In the genomic region with DNA sequence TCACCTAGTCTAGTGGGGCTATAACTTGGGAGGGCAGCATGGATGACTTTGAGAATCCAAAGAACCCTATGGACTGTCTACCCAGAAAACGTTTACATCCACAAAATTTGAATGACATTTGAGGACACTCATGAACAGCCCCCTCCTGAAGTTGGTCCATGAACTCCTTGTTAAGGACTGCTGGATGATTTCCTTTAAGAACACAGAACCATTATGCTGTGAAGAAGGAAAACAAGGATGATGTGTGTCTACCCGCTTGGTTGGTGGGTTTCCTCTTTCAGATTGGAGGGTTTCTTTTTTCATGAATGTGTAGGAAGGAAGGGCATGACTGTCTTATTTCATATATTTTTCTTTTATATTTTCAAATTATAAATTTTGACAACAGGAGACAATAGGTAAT, we compare ENCODE assay signal across 28 cellular contexts. TPM values are rescaled to one million over a fixed set of nuclear protein-coding genes. Genes with fewer than 3 reads are reported as not detected.
DNase-seq lines count a peak whose midpoint lies in the region; ATAC-seq and TF ChIP-seq lines count a peak whose summit lies in the region.
"Had no signal": no experiment of that assay in that cellular context is flagged by ENCODE, and none has a peak within 500 bp of the region (broad histone marks: within the 10 kb centered on the region; RNA-seq: fewer than 3 reads in every experiment).

No MANE protein-coding gene starts in this region.

- H3K27ac Mint-ChIP-seq in activated CD4-positive, alpha-beta T cell treated with anti-CD3 and anti-CD28 coated beads for 36 hours: peak overlapping the region; percentile 74
- H3K27ac Mint-ChIP-seq in CD4-positive, alpha-beta T cell: peak overlapping the region; percentile 16
- peak overlapping the region; percentile 46 for H3K27ac Mint-ChIP-seq in central memory CD8-positive, alpha-beta T cell (ENCODE audit: low read depth)
- H3K27ac Mint-ChIP-seq: mesothelial cell of epicardium; stimulated activated effector memory CD8-positive, alpha-beta T cell treated with anti-CD3 and anti-CD28 coated beads, Interleukin-12 subunit alpha, Interleukin-12 subunit beta, amount 100 ng/mL, for 72 hours had no signal

- POLR2A ChIA-PET in activated CD4-positive, alpha-beta T cell treated with anti-CD3 and anti-CD28 coated beads for 36 hours (lab: Charles Lee): interaction anchor here (0.6 kb wide), 1 partner anchor 117 kb away, joined by 7 read pairs; no protein-coding TSS in a partner anchor
- POLR2A ChIA-PET in CD4-positive, alpha-beta T cell (lab: Charles Lee): interaction anchor here (1.7 kb wide), 1 partner anchor 21 kb away, joined by 4 read pairs; no protein-coding TSS in a partner anchor
- POLR2A ChIA-PET in OCI-LY7 (lab: Charles Lee): interaction anchor here (0.8 to 12.2 kb wide), 4 partner anchors 10 to 58 kb away, joined by 3 to 284 read pairs (median 148); a partner anchor contains a TSS

- peak overlapping the region; percentile 17 for H3K4me3 ChIP-seq in OCI-LY7 (ENCODE audit: low read depth, low read length, poor library complexity, severe bottlenecking)
- H3K4me3 ChIP-seq in psoas muscle: no peak overlapping the region
- H3K4me3 ChIP-seq in thyroid gland (replicated peaks in 1 of 3): no peak overlapping the region
- H3K4me3 ChIP-seq in esophagus squamous epithelium: no peak overlapping the region
- H3K4me3 ChIP-seq: left ventricle myocardium inferior, SJSA1, spleen, thoracic aorta had no signal

- H3K9me3 Mint-ChIP-seq in activated CD4-positive, alpha-beta T cell treated with anti-CD3 and anti-CD28 coated beads for 36 hours (ENCODE audit: low read depth): no peaks in the 10 kb centered on the region
- no peaks in the 10 kb centered on the region for H3K9me3 Mint-ChIP-seq in CD4-positive, alpha-beta T cell
- H3K9me3 Mint-ChIP-seq in central memory CD8-positive, alpha-beta T cell: no peaks in the 10 kb centered on the region
- H3K9me3 Mint-ChIP-seq: mesothelial cell of epicardium; naive thymus-derived CD8-positive, alpha-beta T cell; stimulated activated effector memory CD8-positive, alpha-beta T cell treated with anti-CD3 and anti-CD28 coated beads, Interleukin-12 subunit alpha, Interleukin-12 subunit beta, amount 100 ng/mL, for 72 hours had no signal

- no peak overlapping the region for H3K4me3 Mint-ChIP-seq in activated CD4-positive, alpha-beta T cell treated with anti-CD3 and anti-CD28 coated beads for 36 hours
- H3K4me3 Mint-ChIP-seq in CD4-positive, alpha-beta T cell: no peak overlapping the region
- no peak overlapping the region for H3K4me3 Mint-ChIP-seq in central memory CD8-positive, alpha-beta T cell
- H3K4me3 Mint-ChIP-seq: mesothelial cell of epicardium; naive thymus-derived CD8-positive, alpha-beta T cell; stimulated activated effector memory CD8-positive, alpha-beta T cell treated with anti-CD3 and anti-CD28 coated beads, Interleukin-12 subunit alpha, Interleukin-12 subunit beta, amount 100 ng/mL, for 72 hours had no signal

- H3K27ac ChIP-seq in CD4-positive, alpha-beta T cell (ENCODE audit: low read depth, low read length): no peak overlapping the region
- H3K27ac ChIP-seq in OCI-LY7 (ENCODE audit: low read depth, low read length, poor library complexity, severe bottlenecking): peak overlapping the region; percentile 97
- no peak overlapping the region for H3K27ac ChIP-seq in psoas muscle
- H3K27ac ChIP-seq in thyroid gland: no peak overlapping the region
- H3K27ac ChIP-seq in esophagus squamous epithelium: no peak overlapping the region
- H3K27ac ChIP-seq: 22Rv1, left ventricle myocardium inferior, SJSA1, thoracic aorta had no signal

- peak overlapping the region; percentile 7; the same call in 1 of the 2 replicates for H2AFZ ChIP-seq in OCI-LY7 (ENCODE audit: low read length)

- intact Hi-C loops in activated CD4-positive, alpha-beta T cell treated with anti-CD3 and anti-CD28 coated beads for 36 hours (cut with DNase I, micrococcal nuclease): no loop called here
- intact Hi-C loops in CD4-positive, alpha-beta T cell (cut with DNase I, micrococcal nuclease): no loop called here
- intact Hi-C loops in OCI-LY7 (cut with micrococcal nuclease; ENCODE audit: unreplicated experiment): loop anchor here (2.0 to 10.0 kb wide), 6 partner anchors 17 to 1307 kb away; no protein-coding TSS in a partner anchor
- intact Hi-C loops in psoas muscle (cut with DNase I): no loop called here
- intact Hi-C loops in thyroid gland (cut with DNase I): no loop called here
- intact Hi-C loops in esophagus squamous epithelium (cut with DNase I): no loop called here

- H3K36me3 ChIP-seq in OCI-LY7 (ENCODE audit: insufficient read depth, low read length): peaks cover 40% of the 10 kb centered on the region; the same call in 1 of the 2 replicates
- H3K36me3 ChIP-seq in psoas muscle (ENCODE audit: insufficient read depth in 1 of 2, low read depth in 1 of 2): no peaks in the 10 kb centered on the region
- no peaks in the 10 kb centered on the region for H3K36me3 ChIP-seq in thyroid gland
- H3K36me3 ChIP-seq in esophagus squamous epithelium: peaks cover 0 to 27% (median 0%) of the 10 kb centered on the region in 3 donors
- H3K36me3 ChIP-seq: left ventricle myocardium inferior, thoracic aorta had no signal

- H3K4me2 ChIP-seq in OCI-LY7 (ENCODE audit: low read length): peak overlapping the region; percentile 59

- WGBS in psoas muscle, 3 donors: 79 to 88% (median 86%) methylated on average over 2 of the region's 2 CpGs
- WGBS in thyroid gland, 2 donors: 67 to 74% methylated on average over 2 of the region's 2 CpGs
- 70 to 74% methylated on average over 2 of the region's 2 CpGs for WGBS in esophagus squamous epithelium, 2 donors

- DNase-seq in activated CD4-positive, alpha-beta T cell treated with anti-CD3 and anti-CD28 coated beads for 36 hours: no peak
- no peak for DNase-seq in activated CD4-positive, alpha-beta T cell treated with anti-CD3 and anti-CD28 coated beads, Interleukin-2, amount 50 U/mL, for 48 hours
- DNase-seq in CD4-positive, alpha-beta T cell: no peak
- DNase-seq in OCI-LY7 (ENCODE audit: low spot score) (no peak), psoas muscle (no peak), thyroid gland (no peak), esophagus squamous epithelium (lab: John Stamatoyannopoulos, UW) (no peak)
- DNase-seq in central memory CD8-positive, alpha-beta T cell (ENCODE audit: low spot score in 2 of 2): no peak
- DNase-seq: activated CD4-positive, alpha-beta T cell treated with anti-CD3 and anti-CD28 coated beads, Interleukin-2, amount 50 U/mL, for 1 hour; activated naive CD4-positive, alpha-beta T cell treated with Interleukin-2 at 50 U/mL for 16 hours; central memory CD4-positive, alpha-beta T cell; dermis blood vessel endothelial cell; DMS53; Kasumi-1; left ventricle myocardium inferior; naive thymus-derived CD8-positive, alpha-beta T cell; NCI-H1694; NCI-H2171; NCI-H524; right cardiac atrium; spleen; stimulated activated CD4-positive, alpha-beta T cell treated with anti-CD3 and anti-CD28 coated beads, Interleukin-2, amount 100 ng/mL, for 48 hours; T-helper 2 cell had no signal

- CTCF ChIA-PET in activated CD4-positive, alpha-beta T cell treated with anti-CD3 and anti-CD28 coated beads for 36 hours (lab: Charles Lee): interaction anchor here (2.2 kb wide), 1 partner anchor 15 kb away, joined by 7 read pairs; no protein-coding TSS in a partner anchor
- CTCF ChIA-PET in CD4-positive, alpha-beta T cell (lab: Charles Lee): interaction anchor here (1.1 to 1.3 kb wide), 2 partner anchors 26 to 63 kb away, joined by 3 read pairs; no protein-coding TSS in a partner anchor
- CTCF ChIA-PET in OCI-LY7 (lab: Charles Lee; ENCODE audit: unreplicated experiment): interaction anchor here (0.9 to 1.5 kb wide), 3 partner anchors 13 to 90 kb away, joined by 3 read pairs; no protein-coding TSS in a partner anchor

- H3K4me1 ChIP-seq in OCI-LY7 (ENCODE audit: insufficient read depth, low read length, poor library complexity, severe bottlenecking) (peaks cover 98% of the 10 kb centered on the region), psoas muscle (peaks cover 29% of the 10 kb centered on the region), thyroid gland (no peaks in the 10 kb centered on the region), esophagus squamous epithelium (peaks cover 4 to 9% (median 4%) of the 10 kb centered on the region in 3 donors)

- no peak for TF ChIP-seq POLR2A in thyroid gland (IDR thresholded peaks at IDR 0.05)
- TF ChIP-seq POLR2A in esophagus squamous epithelium (IDR thresholded peaks at IDR 0.05): no peak

- H3K27me3 Mint-ChIP-seq in activated CD4-positive, alpha-beta T cell treated with anti-CD3 and anti-CD28 coated beads for 36 hours: no peaks in the 10 kb centered on the region
- no peaks in the 10 kb centered on the region for H3K27me3 Mint-ChIP-seq in CD4-positive, alpha-beta T cell
- H3K27me3 Mint-ChIP-seq in central memory CD8-positive, alpha-beta T cell: no peaks in the 10 kb centered on the region
- H3K27me3 Mint-ChIP-seq: naive thymus-derived CD8-positive, alpha-beta T cell had no signal

- H4K20me1 ChIP-seq in OCI-LY7 (ENCODE audit: insufficient read depth, low read length): no peaks in the 10 kb centered on the region

- BruUV-seq in OCI-LY7 (replicated peaks; lab: Mats Ljungman, UMichigan): no TSS peak

- ATAC-seq in activated CD4-positive, alpha-beta T cell treated with anti-CD3 and anti-CD28 coated beads for 36 hours: no peak
- ATAC-seq in CD4-positive, alpha-beta T cell (ENCODE audit: poor library complexity): no peak
- no peak for ATAC-seq in central memory CD8-positive, alpha-beta T cell (replicated peaks; ENCODE audit: extremely low read depth, poor library complexity, severe bottlenecking)
- no peak for ATAC-seq in psoas muscle
- ATAC-seq: naive thymus-derived CD8-positive, alpha-beta T cell; right cardiac atrium; stimulated activated effector memory CD8-positive, alpha-beta T cell treated with anti-CD3 and anti-CD28 coated beads, Interleukin-12 subunit alpha, Interleukin-12 subunit beta, amount 100 ng/mL, for 72 hours had no signal

- peaks cover 76% of the 10 kb centered on the region; the same call in 1 of the 2 replicates for H3K79me2 ChIP-seq in OCI-LY7 (ENCODE audit: insufficient read depth, low read depth, low read length)

- H3K9me2 ChIP-seq in OCI-LY7 (ENCODE audit: insufficient read depth, low read length): no peaks in the 10 kb centered on the region

- H3K27me3 ChIP-seq in CD4-positive, alpha-beta T cell (ENCODE audit: control insufficient read depth, insufficient read depth, low read length): no peaks in the 10 kb centered on the region
- H3K27me3 ChIP-seq in psoas muscle (ENCODE audit: insufficient read depth in 3 of 3, low read length in 2 of 3) (no peaks in the 10 kb centered on the region), thyroid gland (no peaks in the 10 kb centered on the region), esophagus squamous epithelium (no peaks in the 10 kb centered on the region)
- H3K27me3 ChIP-seq: SJSA1, spleen had no signal

- TF ChIP-seq CTCF in CD4-positive, alpha-beta T cell (IDR thresholded peaks at IDR 0.05): no peak
- TF ChIP-seq CTCF in OCI-LY7 (conservative IDR thresholded peaks at IDR 0.05; ENCODE audit: low read length) (no peak), psoas muscle (IDR thresholded peaks at IDR 0.05) (no peak), thyroid gland (IDR thresholded peaks at IDR 0.05) (no peak), esophagus squamous epithelium (IDR thresholded peaks at IDR 0.05) (no peak)

- no peaks in the 10 kb centered on the region for H3K9me3 ChIP-seq in CD4-positive, alpha-beta T cell (ENCODE audit: control insufficient read depth, low read length)
- H3K9me3 ChIP-seq in OCI-LY7 (ENCODE audit: low read length) (no peaks in the 10 kb centered on the region), psoas muscle (no peaks in the 10 kb centered on the region), thyroid gland (no peaks in the 10 kb centered on the region), esophagus squamous epithelium (no peaks in the 10 kb centered on the region)
- H3K9me3 ChIP-seq: left ventricle myocardium inferior, SJSA1, spleen, thoracic aorta had no signal

- H3K4me1 Mint-ChIP-seq in activated CD4-positive, alpha-beta T cell treated with anti-CD3 and anti-CD28 coated beads for 36 hours: peaks cover 86% of the 10 kb centered on the region
- peaks cover 69% of the 10 kb centered on the region for H3K4me1 Mint-ChIP-seq in CD4-positive, alpha-beta T cell (ENCODE audit: low read depth)
- H3K4me1 Mint-ChIP-seq in central memory CD8-positive, alpha-beta T cell: peaks cover 54% of the 10 kb centered on the region

- H3K36me3 Mint-ChIP-seq in activated CD4-positive, alpha-beta T cell treated with anti-CD3 and anti-CD28 coated beads for 36 hours (ENCODE audit: low read depth): peaks cover 73% of the 10 kb centered on the region
- peaks cover 58% of the 10 kb centered on the region for H3K36me3 Mint-ChIP-seq in CD4-positive, alpha-beta T cell (ENCODE audit: low read depth)
- no peaks in the 10 kb centered on the region for H3K36me3 Mint-ChIP-seq in central memory CD8-positive, alpha-beta T cell (ENCODE audit: insufficient read depth)

RNA-seq across cellular contexts. Expression of a gene that starts 58.3 kb away (rescaled TPM):
- total RNA-seq in activated CD4-positive, alpha-beta T cell treated with anti-CD3 and anti-CD28 coated beads for 36 hours: 100 to 1,000 TPM in 1 of 2 experiments, 10 to 100 TPM in 1; 73.8 to 106 TPM
- 10 to 100 TPM; 49.2 to 51.3 TPM for total RNA-seq in CD4-positive, alpha-beta T cell
- 38.0 and 43.6 TPM in 2 replicates for total RNA-seq in OCI-LY7 (2014; rRNA removed; shearing (Covaris generic))
- total RNA-seq in OCI-LY7 (2022): 56.5 and 56.7 TPM in 2 replicates
- total RNA-seq in psoas muscle: 100 to 1,000 TPM in 2 of 4 donors, 10 to 100 TPM in 2; 47.7 to 166 (median 104) TPM
- polyA plus RNA-seq in psoas muscle: 10 to 100 TPM in 2 of 3 donors, 1 to 10 TPM in 1; 8.5 to 93.0 (median 75.9) TPM
- 10 to 100 TPM in 3 of 4 donors, 1 to 10 TPM in 1; 7.6 to 36.3 (median 21.2) TPM for total RNA-seq in thyroid gland
- 10 to 100 TPM; 18.0 to 38.1 (median 30.2) TPM for total RNA-seq in esophagus squamous epithelium

Comparison
In these comparisons a context has a peak if more than half of its experiments do, and no peak if none do; other contexts are left out.
1. H3K27ac Mint-ChIP-seq: peak in every context shown above with its lines; median percentile 74 in activated CD4-positive, alpha-beta T cell treated with anti-CD3 and anti-CD28 coated beads for 36 hours; 46 in central memory CD8-positive, alpha-beta T cell; 16 in CD4-positive, alpha-beta T cell.